ENCODE assay signal across 12 cellular contexts in genomic region chr4:75511841-75512240, GRCh38. TPM values are rescaled to one million over a fixed set of nuclear protein-coding genes. Genes with fewer than 3 reads are reported as not detected.
DNase-seq lines count a peak whose midpoint lies in the region; ATAC-seq, FAIRE-seq and TF ChIP-seq lines count a peak whose summit lies in the region.
"Had no signal": no experiment of that assay in that cellular context is flagged by ENCODE, and none has a peak within 500 bp of the region (broad histone marks: within the 10 kb centered on the region; RNA-seq: fewer than 3 reads in every experiment).

No MANE protein-coding gene starts in this region.

- H3K9me1 ChIP-seq in K562 (ENCODE audit: control insufficient read depth, insufficient read depth, low read length) = no peaks in the 10 kb centered on the region

- no peak overlapping the region for H3K27ac ChIP-seq in A549
- H3K27ac ChIP-seq in HL-60 (replicated peaks) = peak overlapping the region; percentile 63
- H3K27ac ChIP-seq in K562 (ENCODE audit: extremely low read depth, low read depth, low read length) = peak overlapping the region; percentile 68
- H3K27ac ChIP-seq in testis = peak overlapping the region in 1 of 2 donors; percentile 12

- H3K9me3 ChIP-seq in A549 (no peaks in the 10 kb centered on the region), K562 (replicated peaks; ENCODE audit: control insufficient read depth, insufficient read depth, low read depth, low read length) (peaks cover 6% of the 10 kb centered on the region; the same call in 1 of the 2 replicates), testis (no peaks in the 10 kb centered on the region)

- no peak for FAIRE-seq in A549 (lab: Jason Lieb, UNC)
- FAIRE-seq in K562 (lab: Jason Lieb, UNC) = no peak
- FAIRE-seq: endometrium, H54 had no signal

- 89% methylated on average over 3 of the region's 3 CpGs for WGBS in A549 (ENCODE audit: missing lambda C conversion rate)
- 24% methylated on average over 3 of the region's 3 CpGs for WGBS in K562 (ENCODE audit: insufficient coverage, low coverage, missing lambda C conversion rate)
- 54 to 60% methylated on average over 3 of the region's 3 CpGs for WGBS in testis, 2 donors

- TF ChIP-seq CTCF in A549 (IDR thresholded peaks at IDR 0.05) = no peak
- no peak for TF ChIP-seq CTCF in HL-60 (IDR thresholded peaks at IDR 0.05; ENCODE audit: insufficient read depth, low read length)
- TF ChIP-seq CTCF in K562 (IDR thresholded peaks at IDR 0.05 in 2 of 3, conservative IDR thresholded peaks at IDR 0.05 in 1 of 3; ENCODE audit: insufficient read depth in 2 of 3, low read depth in 1 of 3, low read length in 3 of 3) = no peak
- no peak for TF ChIP-seq CTCF in testis (IDR thresholded peaks at IDR 0.05)

- peaks cover 10% of the 10 kb centered on the region; the same call in 1 of the 2 replicates for H4K20me1 ChIP-seq in K562 (replicated peaks; ENCODE audit: control insufficient read depth, insufficient read depth, low read length)

- BruUV-seq in K562 (replicated peaks; lab: Mats Ljungman, UMichigan) = no TSS peak

- H3K4me3 ChIP-seq in A549 = no peak overlapping the region
- H3K4me3 ChIP-seq in HL-60 (replicated peaks; ENCODE audit: insufficient read depth, low read length) = peak overlapping the region; percentile 82
- peak overlapping the region; percentile 56; the same call in 1 of the 2 replicates for H3K4me3 ChIP-seq in K562
- no peak overlapping the region for H3K4me3 ChIP-seq in testis

- TF ChIP-seq RAD21 in A549 (conservative IDR thresholded peaks at IDR 0.05 in 1 of 2, IDR thresholded peaks at IDR 0.05 in 1 of 2) (no peak), K562 (CRISPR knock-in tag; conservative IDR thresholded peaks at IDR 0.05 in 1 of 2, IDR thresholded peaks at IDR 0.05 in 1 of 2) (no peak)

- POLR2A ChIA-PET in A549 (lab: Yijun Ruan, JAX) = no interaction called here
- POLR2A ChIA-PET in K562 (lab: Yijun Ruan, JAX) = no interaction called here

- intact Hi-C loops in K562 (cut with micrococcal nuclease) = loop anchor here (5.0 kb wide), 1 partner anchor 210 kb away; the partner anchor contains the start of gene USO1
- intact Hi-C loops in testis (cut with DNase I; ENCODE audit: low total_unique reads) = loop anchor here (5.0 kb wide), 1 partner anchor 580 kb away; the partner anchor contains the start of gene PARM1

- H3K4me2 ChIP-seq in A549 = peak overlapping the region; percentile 84
- H3K4me2 ChIP-seq in K562 (ENCODE audit: insufficient read depth, low read length) = peak overlapping the region; percentile 69

- H3K27me3 ChIP-seq in HL-60 (ENCODE audit: insufficient read depth, poor library complexity, severe bottlenecking) = no peaks in the 10 kb centered on the region
- no peaks in the 10 kb centered on the region for H3K27me3 ChIP-seq in K562 (ENCODE audit: control insufficient read depth in 2 of 2, insufficient read depth in 2 of 2, low read length in 2 of 2)
- H3K27me3 ChIP-seq in testis = no peaks in the 10 kb centered on the region

- H3K79me2 ChIP-seq in K562 (ENCODE audit: control insufficient read depth, insufficient read depth, low read length) = peaks cover 83% of the 10 kb centered on the region

- in situ Hi-C loops in K562 (cut with MboI) = no loop called here

- TF ChIP-seq POLR2A in A549 (IDR thresholded peaks at IDR 0.05; ENCODE audit: low read length) (no peak), K562 (conservative IDR thresholded peaks at IDR 0.05) (no peak), testis (IDR thresholded peaks at IDR 0.05) (no peak)

- H3K36me3 ChIP-seq in K562 (ENCODE audit: control insufficient read depth, insufficient read depth, low read length) (peaks cover 35% of the 10 kb centered on the region; the same call in 2 of the 3 replicates), testis (ENCODE audit: low read depth, missing control alignments) (no peaks in the 10 kb centered on the region)

- CTCF ChIA-PET in A549 (lab: Yijun Ruan, JAX) (no interaction called here), K562 (lab: Yijun Ruan, JAX; ENCODE audit: low intra/inter-chr PET ratio) (no interaction called here)

- no peak overlapping the region for H2AFZ ChIP-seq in K562 (ENCODE audit: low read depth, low read length)

- DNase-seq in A549 (ENCODE audit: low read depth in 1 of 2, low spot score in 1 of 2) (no peak), HL-60 (ENCODE audit: low read depth in 1 of 2, low spot score in 1 of 2) (peak; percentile 7 to 43), K562 (ENCODE audit: extremely low read depth in 1 of 4, low spot score in 3 of 4) (peak in 1 of 4 experiments; percentile 12), medulla oblongata (ENCODE audit: extremely low spot score) (peak; percentile 27), dedifferentiated amniotic fluid mesenchymal stem cell (ENCODE audit: extremely low spot score) (no peak), NCI-H1694 treated with DMSO at 0.1 percent for 48 hours (lab: John Stamatoyannopoulos, UW) (no peak), testis (no peak)
- no peak for DNase-seq in activated effector memory CD4-positive, alpha-beta T cell treated with Interleukin-2 at 50 U/mL for 16 hours
- DNase-seq: NCI-H446, T1000 had no signal

- H3K4me1 ChIP-seq in A549 (peaks cover 21% of the 10 kb centered on the region; the same call in 2 of the 3 replicates), K562 (replicated peaks in 1 of 2; ENCODE audit: control insufficient read depth in 2 of 2, insufficient read depth in 2 of 2, low read length in 2 of 2) (peaks cover 0 to 18% of the 10 kb centered on the region in 2 experiments; a peak in 4 of 5 replicates), testis (peaks cover 10% of the 10 kb centered on the region)

- no peak for TF ChIP-seq EP300 in A549 (IDR thresholded peaks at IDR 0.05)
- TF ChIP-seq EP300 in K562 (IDR thresholded peaks at IDR 0.05; ENCODE audit: low read length) = no peak

- ATAC-seq in A549 = no peak
- ATAC-seq in K562 = no peak

- H3K9ac ChIP-seq in K562 (ENCODE audit: insufficient read depth in 1 of 2, low read depth in 2 of 2, low read length in 2 of 2) = peak overlapping the region in 1 of 2 experiments; percentile 35; a peak in 2 of 4 replicates

RNA-seq across cellular contexts. Expression of gene RCHY1, which starts 2.4 kb away (rescaled TPM):
- 21.8 and 27.4 TPM in 2 replicates for polyA plus RNA-seq in A549 (2011; rRNA removed)
- 10.8 and 11.9 TPM in 2 replicates for polyA plus RNA-seq in A549 (2012; cell fraction: cytosol; rRNA removed)
- polyA plus RNA-seq in A549 (2012; cell fraction: nucleus; rRNA removed) = 3.3 and 5.2 TPM in 2 replicates
- 19.1 to 20.1 TPM (median 20.0 TPM) in 3 replicates for polyA plus RNA-seq in A549 (2017; fragmentation: RNase III; extraction: RNeasy Plus Mini Kit Qiagen cat#74134 plus additional on column Dnase treatment)
- 5.8 and 7.6 TPM in 2 replicates for polyA minus RNA-seq in A549 (2011; rRNA and poly(A)+ RNA removed)
- total RNA-seq in K562 (2011; cell fraction: chromatin; rRNA removed; ENCODE audit: low replicate concordance) = 13.2 and 35.2 TPM in 2 replicates
- 4.5 and 8.4 TPM in 2 replicates for total RNA-seq in K562 (2011; cell fraction: nucleolus; rRNA removed)
- 18.8 and 26.3 TPM in 2 replicates for total RNA-seq in K562 (2011; cell fraction: nucleoplasm; rRNA removed)
- 33.1 and 36.7 TPM in 2 replicates for total RNA-seq in K562 (2014; rRNA removed)
- 41.5 and 45.1 TPM in 2 replicates for total RNA-seq in K562 (2014; rRNA removed; fragmentation: Illumina TruSeq; extraction: Trizol)
- 24.8 and 27.3 TPM in 2 replicates for total RNA-seq in K562 (2015; rRNA removed; fragmentation: Illumina TruSeq; extraction: Trizol)
- total RNA-seq in K562 (2021) = 41.6 and 45.9 TPM in 2 replicates
- 48.6 and 84.0 TPM in 2 replicates for polyA plus RNA-seq in K562 (2011; rRNA removed)
- 13.8 and 31.0 TPM in 2 replicates for polyA plus RNA-seq in K562 (2011; cell fraction: cytosol; rRNA removed)
- polyA plus RNA-seq in K562 (2011; cell fraction: nucleus; rRNA removed) = 20.0 and 29.9 TPM in 2 replicates
- polyA plus RNA-seq in K562 (2012) = 39.8 and 104 TPM in 2 replicates
- 52.2 and 56.6 TPM in 2 replicates for polyA plus RNA-seq in K562 (2014; fragmentation: Illumina TruSeq; extraction: Trizol)
- 10 to 100 TPM; 71.2 to 85.1 TPM for polyA plus RNA-seq in K562 (2014; fragmentation: Nextera tagmentation; extraction: Ambion mirVana)
- 37.3 and 38.2 TPM in 2 replicates for polyA plus RNA-seq in K562 (2014; rRNA removed)
- polyA minus RNA-seq in K562 (2011; rRNA and poly(A)+ RNA removed) = 73.0 and 104 TPM in 2 replicates
- polyA minus RNA-seq in K562 (2011; cell fraction: cytosol; rRNA and poly(A)+ RNA removed) = 21.3 and 24.3 TPM in 2 replicates
- 19.4 and 26.2 TPM in 2 replicates for polyA minus RNA-seq in K562 (2011; cell fraction: nucleus; rRNA and poly(A)+ RNA removed)
- 10 to 100 TPM; 35.5 to 44.5 TPM for total RNA-seq in testis
- 49.5 TPM for polyA plus RNA-seq in testis (ENCODE audit: insufficient read depth, low read depth, low replicate concordance)

RNA-seq across cellular contexts. Expression of gene THAP6, which starts 2.4 kb away (rescaled TPM):
- 16.0 and 19.1 TPM in 2 replicates for polyA plus RNA-seq in A549 (2011; rRNA removed)
- 3.3 and 3.6 TPM in 2 replicates for polyA plus RNA-seq in A549 (2012; cell fraction: cytosol; rRNA removed)
- polyA plus RNA-seq in A549 (2012; cell fraction: nucleus; rRNA removed) = 2.8 and 3.4 TPM in 2 replicates
- 8.1 to 9.4 TPM (median 8.5 TPM) in 3 replicates for polyA plus RNA-seq in A549 (2017; fragmentation: RNase III; extraction: RNeasy Plus Mini Kit Qiagen cat#74134 plus additional on column Dnase treatment)
- polyA minus RNA-seq in A549 (2011; rRNA and poly(A)+ RNA removed) = 8.2 and 9.9 TPM in 2 replicates
- 33.4 and 78.0 TPM in 2 replicates for total RNA-seq in K562 (2011; cell fraction: chromatin; rRNA removed; ENCODE audit: low replicate concordance)
- 19.3 and 24.9 TPM in 2 replicates for total RNA-seq in K562 (2011; cell fraction: nucleolus; rRNA removed)
- 44.7 and 73.7 TPM in 2 replicates for total RNA-seq in K562 (2011; cell fraction: nucleoplasm; rRNA removed)
- total RNA-seq in K562 (2014; rRNA removed) = 8.9 and 12.0 TPM in 2 replicates
- 17.3 and 20.9 TPM in 2 replicates for total RNA-seq in K562 (2014; rRNA removed; fragmentation: Illumina TruSeq; extraction: Trizol)
- 14.6 and 15.4 TPM in 2 replicates for total RNA-seq in K562 (2015; rRNA removed; fragmentation: Illumina TruSeq; extraction: Trizol)
- total RNA-seq in K562 (2021) = 13.7 and 15.1 TPM in 2 replicates
- 25.3 and 30.4 TPM in 2 replicates for polyA plus RNA-seq in K562 (2011; rRNA removed)
- 6.0 and 9.4 TPM in 2 replicates for polyA plus RNA-seq in K562 (2011; cell fraction: cytosol; rRNA removed)
- polyA plus RNA-seq in K562 (2011; cell fraction: nucleus; rRNA removed) = 41.4 and 43.1 TPM in 2 replicates
- 7.6 and 16.7 TPM in 2 replicates for polyA plus RNA-seq in K562 (2012)
- 18.1 and 19.8 TPM in 2 replicates for polyA plus RNA-seq in K562 (2014; fragmentation: Illumina TruSeq; extraction: Trizol)
- 10 to 100 TPM; 16.3 to 20.1 TPM for polyA plus RNA-seq in K562 (2014; fragmentation: Nextera tagmentation; extraction: Ambion mirVana)
- polyA plus RNA-seq in K562 (2014; rRNA removed) = 18.0 and 20.7 TPM in 2 replicates
- 30.6 and 35.1 TPM in 2 replicates for polyA minus RNA-seq in K562 (2011; rRNA and poly(A)+ RNA removed)
- 7.3 and 9.7 TPM in 2 replicates for polyA minus RNA-seq in K562 (2011; cell fraction: cytosol; rRNA and poly(A)+ RNA removed)
- polyA minus RNA-seq in K562 (2011; cell fraction: nucleus; rRNA and poly(A)+ RNA removed) = 31.6 and 48.1 TPM in 2 replicates
- 10 to 100 TPM; 30.2 to 44.0 TPM for total RNA-seq in testis
- polyA plus RNA-seq in testis (ENCODE audit: insufficient read depth, low read depth, low replicate concordance) = 35.1 TPM

RNA-seq across cellular contexts. Expression of gene ODAPH, which starts 44.0 kb away (rescaled TPM):
- polyA plus RNA-seq in A549 (2011; rRNA removed) = 0.08 and 0.33 TPM in 2 replicates
- polyA plus RNA-seq in A549 (2012; cell fraction: cytosol; rRNA removed) = not detected in 2 replicates
- polyA plus RNA-seq in A549 (2012; cell fraction: nucleus; rRNA removed) = 0.08 and 0.20 TPM in 2 replicates
- 0.06 to 0.57 TPM (median 0.34 TPM) in 3 replicates for polyA plus RNA-seq in A549 (2017; fragmentation: RNase III; extraction: RNeasy Plus Mini Kit Qiagen cat#74134 plus additional on column Dnase treatment)
- polyA minus RNA-seq in A549 (2011; rRNA and poly(A)+ RNA removed) = not detected in 2 replicates
- total RNA-seq in K562 (2011; cell fraction: chromatin; rRNA removed; ENCODE audit: low replicate concordance) = not detected in 2 replicates
- total RNA-seq in K562 (2011; cell fraction: nucleolus; rRNA removed) = not detected in 2 replicates
- total RNA-seq in K562 (2011; cell fraction: nucleoplasm; rRNA removed) = not detected in 2 replicates
- total RNA-seq in K562 (2014; rRNA removed) = not detected in 2 replicates
- not detected in 2 replicates for total RNA-seq in K562 (2014; rRNA removed; fragmentation: Illumina TruSeq; extraction: Trizol)
- not detected in 2 replicates for total RNA-seq in K562 (2015; rRNA removed; fragmentation: Illumina TruSeq; extraction: Trizol)
- total RNA-seq in K562 (2021) = not detected in 2 replicates
- polyA plus RNA-seq in K562 (2011; rRNA removed) = not detected in 2 replicates
- polyA plus RNA-seq in K562 (2011; cell fraction: cytosol; rRNA removed) = 0.03 TPM in 1 of 2 replicates, not detected in the other
- 0.20 TPM in 1 of 2 replicates, not detected in the other for polyA plus RNA-seq in K562 (2011; cell fraction: nucleus; rRNA removed)
- polyA plus RNA-seq in K562 (2012) = not detected in 2 replicates
- not detected in 2 replicates for polyA plus RNA-seq in K562 (2014; fragmentation: Illumina TruSeq; extraction: Trizol)
- not detected for polyA plus RNA-seq in K562 (2014; fragmentation: Nextera tagmentation; extraction: Ambion mirVana)
- polyA plus RNA-seq in K562 (2014; rRNA removed) = not detected in 2 replicates
- not detected in 2 replicates for polyA minus RNA-seq in K562 (2011; rRNA and poly(A)+ RNA removed)
- not detected in 2 replicates for polyA minus RNA-seq in K562 (2011; cell fraction: cytosol; rRNA and poly(A)+ RNA removed)
- polyA minus RNA-seq in K562 (2011; cell fraction: nucleus; rRNA and poly(A)+ RNA removed) = not detected in 2 replicates
- not detected for total RNA-seq in testis
- polyA plus RNA-seq in testis (ENCODE audit: insufficient read depth, low read depth, low replicate concordance) = not detected

Comparison
In these comparisons a context has a peak if more than half of its experiments do, and no peak if none do; other contexts are left out.
1. DNase-seq: peak in HL-60 (2 of 2) and medulla oblongata (single experiment); none in A549 (0 of 2), dedifferentiated amniotic fluid mesenchymal stem cell (single experiment), NCI-H1694 treated with DMSO at 0.1 percent for 48 hours (single experiment), testis (single experiment) and activated effector memory CD4-positive, alpha-beta T cell treated with Interleukin-2 at 50 U/mL for 16 hours (single experiment).
2. H3K27ac ChIP-seq: peak in HL-60 (single experiment) and K562 (single experiment); none in A549 (0 of 2).
3. H3K4me3 ChIP-seq: peak in HL-60 (single experiment) and K562 (single experiment); none in A549 (single experiment) and testis (0 of 2).